ENCODE assay signal across 7 cellular contexts in the genomic region with DNA sequence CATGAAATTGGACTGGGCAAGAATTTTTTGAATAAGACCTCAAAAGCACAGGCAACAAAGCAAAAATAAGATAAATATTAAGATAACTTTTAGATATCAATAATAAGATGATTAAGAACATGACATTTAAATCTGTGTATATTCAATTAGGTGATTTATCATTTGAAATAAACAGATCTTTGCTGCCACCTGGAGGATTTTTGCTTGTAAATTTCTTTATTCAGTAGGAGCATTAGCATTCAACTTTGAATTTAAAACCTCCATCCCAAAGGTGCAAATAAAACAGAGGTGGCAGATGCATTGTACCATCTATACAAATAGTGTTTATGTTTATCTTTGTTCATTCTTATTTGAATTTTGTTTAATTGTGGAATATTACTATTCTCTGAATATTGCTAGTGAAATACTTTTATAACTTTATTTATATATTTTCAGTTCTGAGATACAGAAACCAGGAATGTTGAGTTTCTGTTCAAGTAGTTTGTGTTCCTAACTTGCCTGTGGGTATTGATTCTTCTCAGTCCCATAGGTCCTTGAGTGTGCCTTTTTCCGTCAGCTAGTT. TPM values are rescaled to one million over a fixed set of nuclear protein-coding genes. Genes with fewer than 3 reads are reported as not detected.
DNase-seq lines count a peak whose midpoint lies in the region; ATAC-seq, FAIRE-seq and TF ChIP-seq lines count a peak whose summit lies in the region.

No MANE protein-coding gene starts in this region.

- no peak overlapping the region for H3K4me2 ChIP-seq in neural progenitor cell

- no peaks in the 10 kb centered on the region for H3K9me3 Mint-ChIP-seq in neural progenitor cell

- no peak overlapping the region for H3K4me3 Mint-ChIP-seq in neural progenitor cell

- FAIRE-seq in HTR-8/SVneo (lab: Jason Lieb, UNC), result no peak
- peak; percentile 92 for FAIRE-seq in endometrium (lab: Jason Lieb, UNC)

- H3K36me3 ChIP-seq in Peyer's patch (peaks cover 0 to 29% (median 0%) of the 10 kb centered on the region in 3 donors), neural progenitor cell (peaks cover 7% of the 10 kb centered on the region)

- peaks cover 17% of the 10 kb centered on the region for H3K36me3 Mint-ChIP-seq in neural progenitor cell

- H3K27ac ChIP-seq in Peyer's patch (no peak overlapping the region), neural progenitor cell (no peak overlapping the region)

- H3K4me1 Mint-ChIP-seq in neural progenitor cell, result no peaks in the 10 kb centered on the region

- H3F3A ChIP-seq in neural progenitor cell (ENCODE audit: low read depth), result no peaks in the 10 kb centered on the region

- no peaks in the 10 kb centered on the region for H3K79me2 ChIP-seq in neural progenitor cell (ENCODE audit: low read depth)

- peak; percentile 3 to 55 (median 46) for TF ChIP-seq CTCF in Peyer's patch (IDR thresholded peaks at IDR 0.05)
- TF ChIP-seq CTCF in neural progenitor cell (IDR thresholded peaks at IDR 0.05), result peak; percentile 58
- no peak for TF ChIP-seq CTCF in omental fat pad (IDR thresholded peaks at IDR 0.05)

- ATAC-seq in HG02970 (IDR thresholded peaks at IDR 0.05; ENCODE audit: low FRiP score, unreplicated experiment) (no peak), omental fat pad (ENCODE audit: low FRiP score) (no peak)

- no peak overlapping the region for H2AFZ ChIP-seq in neural progenitor cell (replicated peaks)

- H3K27ac Mint-ChIP-seq in neural progenitor cell, result no peak overlapping the region

- no peaks in the 10 kb centered on the region for H3K27me3 ChIP-seq in Peyer's patch
- H3K27me3 ChIP-seq in neural progenitor cell, result no peaks in the 10 kb centered on the region

- DNase-seq in DMS53 treated with DMSO at 0.1 percent for 48 hours (lab: John Stamatoyannopoulos, UW; ENCODE audit: unreplicated experiment), result peak; percentile 41
- DNase-seq in HTR-8/SVneo (ENCODE audit: insufficient read length, low spot score), result peak; percentile 1
- no peak for DNase-seq in Peyer's patch
- DNase-seq in neural progenitor cell (ENCODE audit: low spot score), result peak; percentile 57
- no peak for DNase-seq in omental fat pad (ENCODE audit: low spot score)

- H3K4me1 ChIP-seq in Peyer's patch (no peaks in the 10 kb centered on the region), neural progenitor cell (no peaks in the 10 kb centered on the region)

- H3K4me3 ChIP-seq in Peyer's patch, result no peak overlapping the region
- no peak overlapping the region for H3K4me3 ChIP-seq in neural progenitor cell

- H3K9me3 ChIP-seq in Peyer's patch, result no peaks in the 10 kb centered on the region
- no peaks in the 10 kb centered on the region for H3K9me3 ChIP-seq in neural progenitor cell (ENCODE audit: low read depth)

- no peak for TF ChIP-seq POLR2A in Peyer's patch (IDR thresholded peaks at IDR 0.05)

- no peaks in the 10 kb centered on the region for H4K20me1 ChIP-seq in neural progenitor cell (ENCODE audit: low read depth)

- H3K27me3 Mint-ChIP-seq in neural progenitor cell (ENCODE audit: insufficient read depth, low read depth), result no peaks in the 10 kb centered on the region

- H3K9ac ChIP-seq in neural progenitor cell, result no peak overlapping the region

RNA-seq across cellular contexts. Expression of gene COG6, which starts 20.9 kb away (rescaled TPM):
- total RNA-seq in Peyer's patch (10 to 100 TPM; 11.1 to 61.9 (median 21.5) TPM), neural progenitor cell (ENCODE audit: low replicate concordance) (18.9 and 33.1 TPM in 2 replicates), omental fat pad (10 to 100 TPM in 3 of 4 donors, 1 to 10 TPM in 1; 9.8 to 20.9 (median 15.8) TPM)

Comparison
In these comparisons a context has a peak if more than half of its experiments do, and no peak if none do; other contexts are left out.
1. DNase-seq: peak in DMS53 treated with DMSO at 0.1 percent for 48 hours (single experiment), HTR-8/SVneo (single experiment) and neural progenitor cell (single experiment); none in Peyer's patch (0 of 3) and omental fat pad (single experiment).
2. CTCF ChIP-seq: peak in Peyer's patch (6 of 6) and neural progenitor cell (single experiment); none in omental fat pad (0 of 3).